31 cellular contexts compared by ENCODE assay signal in the genomic region with DNA sequence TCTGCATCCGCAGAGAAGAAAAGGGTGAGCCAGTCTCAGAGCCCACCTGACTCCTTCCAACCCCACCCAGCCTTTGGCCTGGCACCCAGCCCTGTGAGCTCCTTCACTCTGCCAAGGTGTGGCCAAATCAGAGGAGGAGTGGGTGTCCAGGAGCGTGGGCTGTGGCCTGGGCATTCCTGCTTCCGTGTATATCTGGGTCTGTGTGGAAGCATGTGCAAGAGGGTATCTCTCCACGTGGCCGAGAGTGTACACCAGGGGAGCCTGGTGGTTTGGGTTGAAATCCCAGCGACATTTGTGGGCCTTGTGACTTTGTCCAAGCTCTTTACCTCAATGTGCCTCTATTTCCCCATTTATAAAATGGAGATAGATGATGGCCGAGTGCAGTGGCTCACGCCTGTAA. TPM values are rescaled to one million over a fixed set of nuclear protein-coding genes. Genes with fewer than 3 reads are reported as not detected.
"Had no signal": no experiment of that assay in that cellular context is flagged by ENCODE, and none has a peak within 500 bp of the region (broad histone marks: within the 10 kb centered on the region; RNA-seq: fewer than 3 reads in every experiment).

No MANE protein-coding gene starts in this region.

- H3K9me3 ChIP-seq: neutrophil, pancreas, psoas muscle, stomach, thoracic aorta, thyroid gland, tibial nerve, upper lobe of left lung, uterus had no signal

- H3K27ac Mint-ChIP-seq: naive thymus-derived CD4-positive, alpha-beta T cell; natural killer cell; progenitor cell of endocrine pancreas; stimulated activated effector memory CD8-positive, alpha-beta T cell treated with anti-CD3 and anti-CD28 coated beads, Interleukin-12 subunit alpha, Interleukin-12 subunit beta, amount 100 ng/mL, for 72 hours; stimulated activated naive B cell treated with anti-CD40 and anti-IgM and Interleukin-4, amounts not matched to agents 10 μg/mL and 1 μg/mL and 100 μg/mL, for 72 hours; stimulated activated naive CD8-positive, alpha-beta T cell treated with anti-CD3 and anti-CD28 coated beads, Interleukin-15, Interleukin-2, amounts not matched to agents 100 ng/mL and 50 ng/mL, for 24 hours had no signal

- DNase-seq: naive thymus-derived CD4-positive, alpha-beta T cell; natural killer cell; nucleus accumbens; pancreas; psoas muscle; right cardiac atrium; stimulated activated CD4-positive, alpha-beta T cell treated with anti-CD3 and anti-CD28 coated beads, Interleukin-15, amount 100 ng/mL, for 24 hours; stimulated activated CD4-positive, alpha-beta T cell treated with anti-CD3 and anti-CD28 coated beads, Interleukin-2, amount 100 ng/mL, for 24 hours; stimulated activated CD4-positive, alpha-beta T cell treated with anti-CD3 and anti-CD28 coated beads, Interleukin-2, amount 100 ng/mL, for 48 hours; stimulated activated CD4-positive, alpha-beta T cell treated with anti-CD3 and anti-CD28 coated beads, Interleukin-4, amount 100 ng/mL, for 24 hours; stimulated activated naive B cell treated with anti-CD40 and anti-IgM and Interleukin-4, amounts not matched to agents 10 μg/mL and 1 μg/mL and 100 μg/mL, for 72 hours; stimulated activated naive CD4-positive, alpha-beta T cell treated with Interleukin-2 at 50 U/mL for 16 hours; stomach; thyroid gland; trophoblast cell; upper lobe of left lung; uterus had no signal

- H3K4me1 ChIP-seq: uterus had no signal

- H3K4me3 Mint-ChIP-seq: natural killer cell; stimulated activated naive B cell treated with anti-CD40 and anti-IgM and Interleukin-4, amounts not matched to agents 10 μg/mL and 1 μg/mL and 100 μg/mL, for 72 hours; stimulated activated naive CD8-positive, alpha-beta T cell treated with anti-CD3 and anti-CD28 coated beads, Interleukin-15, Interleukin-2, amounts not matched to agents 100 ng/mL and 50 ng/mL, for 24 hours had no signal

- H3K4me3 ChIP-seq: pancreas, psoas muscle, skin epidermis, smooth muscle cell, stomach, thoracic aorta, thyroid gland, tibial nerve, upper lobe of left lung, uterus had no signal

- H3K27me3 ChIP-seq: pancreas, thyroid gland, tibial nerve, upper lobe of left lung, uterus had no signal

- H3K9me3 Mint-ChIP-seq: naive thymus-derived CD4-positive, alpha-beta T cell; natural killer cell; nephron; stimulated activated effector memory CD8-positive, alpha-beta T cell treated with anti-CD3 and anti-CD28 coated beads, Interleukin-12 subunit alpha, Interleukin-12 subunit beta, amount 100 ng/mL, for 72 hours; stimulated activated naive B cell treated with anti-CD40 and anti-IgM and Interleukin-4, amounts not matched to agents 10 μg/mL and 1 μg/mL and 100 μg/mL, for 72 hours; stimulated activated naive CD8-positive, alpha-beta T cell treated with anti-CD3 and anti-CD28 coated beads, Interleukin-15, Interleukin-2, amounts not matched to agents 100 ng/mL and 50 ng/mL, for 24 hours had no signal

- ATAC-seq: naive thymus-derived CD4-positive, alpha-beta T cell; natural killer cell; pancreas; psoas muscle; right cardiac atrium; stimulated activated effector memory CD8-positive, alpha-beta T cell treated with anti-CD3 and anti-CD28 coated beads, Interleukin-12 subunit alpha, Interleukin-12 subunit beta, amount 100 ng/mL, for 72 hours; stimulated activated naive B cell treated with anti-CD40 and anti-IgM and Interleukin-4, amounts not matched to agents 10 μg/mL and 1 μg/mL and 100 μg/mL, for 72 hours had no signal

- H3K36me3 ChIP-seq: neutrophil, pancreas, stomach, thoracic aorta, thyroid gland, tibial nerve, upper lobe of left lung, uterus had no signal

- H3K36me3 Mint-ChIP-seq: naive thymus-derived CD4-positive, alpha-beta T cell; natural killer cell; stimulated activated effector memory CD8-positive, alpha-beta T cell treated with anti-CD3 and anti-CD28 coated beads, Interleukin-12 subunit alpha, Interleukin-12 subunit beta, amount 100 ng/mL, for 72 hours had no signal

- H3K4me2 ChIP-seq: smooth muscle cell had no signal

- H3K27me3 Mint-ChIP-seq: stimulated activated naive B cell treated with anti-CD40 and anti-IgM and Interleukin-4, amounts not matched to agents 10 μg/mL and 1 μg/mL and 100 μg/mL, for 72 hours had no signal

- H3K27ac ChIP-seq: neutrophil, pancreas, psoas muscle, skin epidermis, stomach, thoracic aorta, thyroid gland, tibial nerve, upper lobe of left lung, uterus had no signal

RNA-seq across cellular contexts. Expression of a gene that starts 29.8 kb away (rescaled TPM):
- total RNA-seq: osteocyte, progenitor cell of endocrine pancreas, psoas muscle, renal cortical epithelial cell, right cardiac atrium, smooth muscle cell, temporal lobe, thoracic aorta, upper lobe of left lung, urinary bladder had no signal
- polyA plus RNA-seq: naive thymus-derived CD4-positive, alpha-beta T cell; neural cell; pancreas; psoas muscle; right cardiac atrium; smooth muscle cell; stomach; urinary bladder had no signal
